In genomic region chr6:39892490-39893129, GRCh38 we compare ENCODE assay signal across 8 cellular contexts. TPM values are rescaled to one million over a fixed set of nuclear protein-coding genes. Genes with fewer than 3 reads are reported as not detected.
DNase-seq lines count a peak whose midpoint lies in the region; ATAC-seq and TF ChIP-seq lines count a peak whose summit lies in the region.

No MANE protein-coding gene starts in this region.

- H3K9me3 Mint-ChIP-seq in activated T-helper 2 cell treated with anti-CD3 and anti-CD28 coated beads, Interferon-gamma antibody, Interleukin-2, Interleukin-4, amounts not matched to agents 10 μg/mL and 5 μg/mL and 100 μg/mL, durations not matched to agents 14 hours and 24 hours and 36 hours = no peaks in the 10 kb centered on the region

- in situ Hi-C loops in gastrocnemius medialis (cut with MboI; ENCODE audit: low sequenced_read_pairs in 4 of 4) = loop anchor here (25.0 kb wide), 1 partner anchor 530 kb away; no protein-coding TSS in a partner anchor

- H3K4me3 ChIP-seq in gastrocnemius medialis = no peak overlapping the region

- H3K27me3 Mint-ChIP-seq in activated T-helper 2 cell treated with anti-CD3 and anti-CD28 coated beads, Interferon-gamma antibody, Interleukin-2, Interleukin-4, amounts not matched to agents 10 μg/mL and 5 μg/mL and 100 μg/mL, durations not matched to agents 14 hours and 24 hours and 36 hours (ENCODE audit: low read depth) = peaks cover 4% of the 10 kb centered on the region

- peaks cover 2 to 11% of the 10 kb centered on the region in 2 donors for H3K36me3 ChIP-seq in gastrocnemius medialis

- H3K4me1 Mint-ChIP-seq in activated T-helper 2 cell treated with anti-CD3 and anti-CD28 coated beads, Interferon-gamma antibody, Interleukin-2, Interleukin-4, amounts not matched to agents 10 μg/mL and 5 μg/mL and 100 μg/mL, durations not matched to agents 14 hours and 24 hours and 36 hours (ENCODE audit: low read depth) = no peaks in the 10 kb centered on the region

- intact Hi-C loops in gastrocnemius medialis (cut with DNase I; ENCODE audit: low total_unique reads) = loop anchor here (5.0 to 10.0 kb wide), 2 partner anchors 100 to 518 kb away; partner anchors contain the start of gene DAAM2
- intact Hi-C loops in activated T-helper 2 cell treated with anti-CD3 and anti-CD28 coated beads, Interferon-gamma antibody, Interleukin-2, Interleukin-4, amounts not matched to agents 10 μg/mL and 5 μg/mL and 100 μg/mL, durations not matched to agents 14 hours and 24 hours and 36 hours (cut with micrococcal nuclease) = no loop called here

- H3K4me3 Mint-ChIP-seq in activated T-helper 2 cell treated with anti-CD3 and anti-CD28 coated beads, Interferon-gamma antibody, Interleukin-2, Interleukin-4, amounts not matched to agents 10 μg/mL and 5 μg/mL and 100 μg/mL, durations not matched to agents 14 hours and 24 hours and 36 hours (ENCODE audit: low read depth) = no peak overlapping the region

- no peak for TF ChIP-seq POLR2A in gastrocnemius medialis (IDR thresholded peaks at IDR 0.05)

- no peaks in the 10 kb centered on the region for H3K27me3 ChIP-seq in gastrocnemius medialis

- peaks cover 10 to 11% of the 10 kb centered on the region in 2 donors for H3K4me1 ChIP-seq in gastrocnemius medialis

- H3K27ac Mint-ChIP-seq in activated T-helper 2 cell treated with anti-CD3 and anti-CD28 coated beads, Interferon-gamma antibody, Interleukin-2, Interleukin-4, amounts not matched to agents 10 μg/mL and 5 μg/mL and 100 μg/mL, durations not matched to agents 14 hours and 24 hours and 36 hours = no peak overlapping the region

- ATAC-seq in gastrocnemius medialis = peak in 1 of 2 donors; percentile 61

- TF ChIP-seq CTCF in gastrocnemius medialis (IDR thresholded peaks at IDR 0.05 in 4 of 5, conservative IDR thresholded peaks at IDR 0.05 in 1 of 5) = peak; percentile 39 to 68 (median 64)

- peak overlapping the region in 1 of 4 donors; percentile 3 for H3K27ac ChIP-seq in gastrocnemius medialis

- no peaks in the 10 kb centered on the region for H3K36me3 Mint-ChIP-seq in activated T-helper 2 cell treated with anti-CD3 and anti-CD28 coated beads, Interferon-gamma antibody, Interleukin-2, Interleukin-4, amounts not matched to agents 10 μg/mL and 5 μg/mL and 100 μg/mL, durations not matched to agents 14 hours and 24 hours and 36 hours (ENCODE audit: low read depth)

- no peaks in the 10 kb centered on the region for H3K9me3 ChIP-seq in gastrocnemius medialis

- DNase-seq in stimulated activated CD4-positive, alpha-beta T cell treated with anti-CD3 and anti-CD28 coated beads, Interleukin-2, amount 100 ng/mL, for 24 hours = peak; percentile 19 to 41
- no peak for DNase-seq in stimulated activated CD4-positive, alpha-beta T cell treated with anti-CD3 and anti-CD28 coated beads, Interleukin-12 subunit alpha, Interleukin-12 subunit beta, amount 100 ng/mL, for 4 hours
- peak; percentile 16 for DNase-seq in NCI-H2107 (lab: John Stamatoyannopoulos, UW)
- peak; percentile 85 for DNase-seq in astrocyte of the hippocampus (ENCODE audit: low read depth, low spot score)
- DNase-seq in hippocampal formation (lab: John Stamatoyannopoulos, UW) = peak; percentile 26 to 45
- peak in 1 of 2 donors; percentile 47 for DNase-seq in gastrocnemius medialis
- no peak for DNase-seq in effector CD8-positive, alpha-beta T cell (lab: John Stamatoyannopoulos, UW)
- no peak for DNase-seq in activated T-helper 2 cell treated with anti-CD3 and anti-CD28 coated beads, Interferon-gamma antibody, Interleukin-2, Interleukin-4, amounts not matched to agents 10 μg/mL and 5 μg/mL and 100 μg/mL, durations not matched to agents 14 hours and 24 hours and 36 hours (ENCODE audit: low spot score)

RNA-seq across cellular contexts. Expression of gene MOCS1, which starts 41.7 kb away (rescaled TPM):
- total RNA-seq in gastrocnemius medialis = 10 to 100 TPM; 26.4 to 61.7 (median 38.4) TPM
- 1.2 and 1.6 TPM in 2 replicates for total RNA-seq in activated T-helper 2 cell treated with anti-CD3 and anti-CD28 coated beads, Interferon-gamma antibody, Interleukin-2, Interleukin-4, amounts not matched to agents 10 μg/mL and 5 μg/mL and 100 μg/mL, durations not matched to agents 14 hours and 24 hours and 36 hours

Comparison
In these comparisons a context has a peak if more than half of its experiments do, and no peak if none do; other contexts are left out.
1. DNase-seq: peak in stimulated activated CD4-positive, alpha-beta T cell treated with anti-CD3 and anti-CD28 coated beads, Interleukin-2, amount 100 ng/mL, for 24 hours (2 of 2), NCI-H2107 (single experiment), astrocyte of the hippocampus (single experiment) and hippocampal formation (2 of 2); none in stimulated activated CD4-positive, alpha-beta T cell treated with anti-CD3 and anti-CD28 coated beads, Interleukin-12 subunit alpha, Interleukin-12 subunit beta, amount 100 ng/mL, for 4 hours (single experiment), effector CD8-positive, alpha-beta T cell (single experiment) and activated T-helper 2 cell treated with anti-CD3 and anti-CD28 coated beads, Interferon-gamma antibody, Interleukin-2, Interleukin-4, amounts not matched to agents 10 μg/mL and 5 μg/mL and 100 μg/mL, durations not matched to agents 14 hours and 24 hours and 36 hours (single experiment).
2. RNA of gene MOCS1, which starts 41.7 kb away (total RNA-seq): 26.4 to 61.7 TPM in gastrocnemius medialis; 1.2 to 1.6 TPM in activated T-helper 2 cell treated with anti-CD3 and anti-CD28 coated beads, Interferon-gamma antibody, Interleukin-2, Interleukin-4, amounts not matched to agents 10 μg/mL and 5 μg/mL and 100 μg/mL, durations not matched to agents 14 hours and 24 hours and 36 hours; every median in the first group is over 10 times any median in the second.